8 cellular contexts compared by ENCODE assay signal in the genomic region with DNA sequence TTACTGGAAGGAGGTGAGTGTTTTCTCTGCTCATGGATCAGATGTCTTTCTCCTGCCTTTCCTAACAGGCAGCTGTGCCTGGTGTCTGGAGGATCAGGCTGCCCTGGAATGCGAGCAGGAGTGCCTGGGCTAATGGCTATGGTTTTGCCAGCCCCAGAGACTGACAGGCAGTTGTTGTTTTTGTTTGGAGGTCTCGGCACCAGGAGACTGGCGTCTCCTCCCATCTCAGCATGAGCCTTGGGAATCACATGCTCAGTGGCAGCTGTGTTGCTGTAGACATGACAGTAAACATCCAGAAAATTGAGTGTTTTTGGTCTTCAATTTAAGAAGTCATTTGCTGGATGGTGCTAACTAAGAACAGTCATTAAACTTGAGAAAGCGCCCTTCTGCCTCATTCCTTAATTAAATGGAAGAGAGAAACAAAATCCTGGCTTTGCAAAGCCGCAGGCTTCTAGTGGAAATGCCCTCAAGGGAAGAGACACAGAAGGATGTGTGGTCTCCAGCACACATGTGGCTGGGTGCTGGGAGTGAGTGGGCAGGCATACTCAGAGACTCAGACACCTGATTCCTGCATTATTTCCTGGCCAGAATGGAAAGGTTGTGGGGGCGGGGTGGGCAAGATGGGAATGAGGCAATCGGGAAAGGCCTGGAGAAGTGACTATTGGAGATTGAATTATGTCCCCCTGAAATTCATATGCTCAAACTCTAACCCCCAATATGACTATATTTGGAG.
A peak's percentile ranks its signal among the peaks of the same experiment; 100 is the strongest.
DNase-seq lines count a peak whose midpoint lies in the region; ATAC-seq, FAIRE-seq and TF ChIP-seq lines count a peak whose summit lies in the region.

No MANE protein-coding gene starts in this region.

- H3K4me2 ChIP-seq in SK-N-SH (no peak overlapping the region), astrocyte (ENCODE audit: low read length) (peak overlapping the region; percentile 56)

- no peaks in the 10 kb centered on the region for H3K9me2 ChIP-seq in SK-N-SH

- POLR2A ChIA-PET in SK-N-SH (lab: Yijun Ruan, JAX) = no interaction called here

- H3K4me1 ChIP-seq in SK-N-SH (ENCODE audit: control insufficient read depth in 1 of 2, insufficient read depth in 2 of 2, low read depth in 1 of 2, low read length in 1 of 2) (peaks cover 0 to 19% of the 10 kb centered on the region in 2 experiments; a peak in 1 of 4 replicates), astrocyte (ENCODE audit: insufficient read depth, low read length) (peaks cover 38% of the 10 kb centered on the region)

- H3K4me3 Mint-ChIP-seq in astrocyte (ENCODE audit: unreplicated experiment) = peak overlapping the region; percentile 40

- no peaks in the 10 kb centered on the region for H3K79me2 ChIP-seq in SK-N-SH (ENCODE audit: insufficient read depth)
- no peaks in the 10 kb centered on the region for H3K79me2 ChIP-seq in astrocyte (ENCODE audit: insufficient read depth, low read length)

- ATAC-seq in SK-N-SH treated with all-trans-retinoic acid at 6 μM for 48 hours = no peak

- H3F3A ChIP-seq in SK-N-SH (replicated peaks; ENCODE audit: insufficient read depth) = no peaks in the 10 kb centered on the region

- FAIRE-seq in astrocyte (lab: Jason Lieb, UNC) = no peak
- FAIRE-seq in urothelium cell line (lab: Jason Lieb, UNC) = no peak
- FAIRE-seq in D721Med (lab: Jason Lieb, UNC) = no peak

- H3K4me3 ChIP-seq in SK-N-SH (ENCODE audit: low read depth in 2 of 2, low read length in 1 of 2) (no peak overlapping the region), astrocyte (ENCODE audit: insufficient read depth, low read depth, low read length) (no peak overlapping the region)

- 23% methylated on average over 6 of the region's 7 CpGs for WGBS in SK-N-SH (ENCODE audit: low lambda C conversion rate)

- H3K27ac ChIP-seq in SK-N-SH (ENCODE audit: low read depth in 2 of 2, low read length in 1 of 2) (peak overlapping the region in 1 of 2 experiments; percentile 79; a peak in 2 of 4 replicates), astrocyte (ENCODE audit: low read depth, low read length) (peak overlapping the region; percentile 67)

- no peaks in the 10 kb centered on the region for H4K20me1 ChIP-seq in SK-N-SH (ENCODE audit: insufficient read depth)
- H4K20me1 ChIP-seq in astrocyte (ENCODE audit: insufficient read depth, low read length) = no peaks in the 10 kb centered on the region

- TF ChIP-seq EP300 in SK-N-SH (IDR thresholded peaks at IDR 0.05; ENCODE audit: borderline replicate concordance in 1 of 2, low read depth in 1 of 2, low read length in 1 of 2) = 0 out of 4 replicates have a peak, but pooled peaks of 1 of the 2 experiments have one; percentile 13

- H2AFZ ChIP-seq in SK-N-SH (ENCODE audit: low read depth) (no peak overlapping the region), astrocyte (ENCODE audit: low read depth, low read length) (peak overlapping the region; percentile 7)

- H3K9me3 Mint-ChIP-seq in astrocyte (ENCODE audit: unreplicated experiment) = peaks cover under 1% of the 10 kb centered on the region

- no peaks in the 10 kb centered on the region for H3K27me3 ChIP-seq in SK-N-SH (ENCODE audit: insufficient read depth)
- peaks cover 2% of the 10 kb centered on the region for H3K27me3 ChIP-seq in astrocyte (ENCODE audit: insufficient read depth, low read length)

- no peaks in the 10 kb centered on the region for H3K36me3 ChIP-seq in SK-N-SH (replicated peaks in 1 of 2; ENCODE audit: control insufficient read depth in 1 of 2, insufficient read depth in 2 of 2, low read length in 1 of 2)
- no peaks in the 10 kb centered on the region for H3K36me3 ChIP-seq in astrocyte (ENCODE audit: insufficient read depth, low read length)

- H3K27ac Mint-ChIP-seq in astrocyte (ENCODE audit: unreplicated experiment) = peak overlapping the region; percentile 96

- H3K9ac ChIP-seq in SK-N-SH (no peak overlapping the region), astrocyte (ENCODE audit: low read length) (peak overlapping the region; percentile 11)

- H3K27me3 Mint-ChIP-seq in astrocyte (ENCODE audit: low read depth, unreplicated experiment) = peaks cover under 1% of the 10 kb centered on the region

- H3K4me1 Mint-ChIP-seq in astrocyte (ENCODE audit: low read depth, unreplicated experiment) = peaks cover 46% of the 10 kb centered on the region

- CTCF ChIA-PET in SK-N-SH (lab: Yijun Ruan, JAX) = no interaction called here

- TF ChIP-seq CTCF in SK-N-SH (IDR thresholded peaks at IDR 0.05) (no peak), astrocyte (IDR thresholded peaks at IDR 0.05; ENCODE audit: insufficient read depth, low read depth, low read length) (no peak), D721Med (IDR thresholded peaks at IDR 0.05; ENCODE audit: insufficient read depth, missing control alignments) (no peak)

- DNase-seq in SK-N-SH (peak; percentile 36), astrocyte (ENCODE audit: low read depth) (peak; percentile 87), islet precursor cell (peak; percentile 99), urothelium cell line (ENCODE audit: low spot score) (peak; percentile 13), LoVo (ENCODE audit: low spot score) (no peak), D721Med (ENCODE audit: insufficient read length, low spot score) (no peak)
- no peak for DNase-seq in activated T-cell treated with anti-CD3 and anti-CD28 coated beads, Interleukin-2, amount 50 U/mL, for 48 hours

- peaks cover 2% of the 10 kb centered on the region for H3K36me3 Mint-ChIP-seq in astrocyte (ENCODE audit: low read depth, unreplicated experiment)

- TF ChIP-seq RAD21 in SK-N-SH (IDR thresholded peaks at IDR 0.05; ENCODE audit: low read length) = no peak

- H3K9me3 ChIP-seq in SK-N-SH = no peaks in the 10 kb centered on the region
- H3K9me3 ChIP-seq in astrocyte (ENCODE audit: insufficient read depth, low read depth, low read length) = no peaks in the 10 kb centered on the region

TF ChIP-seq in SK-N-SH, 30 proteins besides CTCF, POLR2A, EP300 and RAD21:
- TF ChIP-seq RCOR1 (IDR thresholded peaks at IDR 0.05; ENCODE audit: low read length) (peak; percentile 60; the same call in 1 of the 2 replicates), CHD2 (IDR thresholded peaks at IDR 0.05; ENCODE audit: low read length, partially characterized antibody) (no peak), TCF12 (IDR thresholded peaks at IDR 0.05) (no peak), JUND (IDR thresholded peaks at IDR 0.05) (no peak), FOXM1 (IDR thresholded peaks at IDR 0.05; ENCODE audit: low read depth) (no peak)
- TF ChIP-seq, protein P1, sequence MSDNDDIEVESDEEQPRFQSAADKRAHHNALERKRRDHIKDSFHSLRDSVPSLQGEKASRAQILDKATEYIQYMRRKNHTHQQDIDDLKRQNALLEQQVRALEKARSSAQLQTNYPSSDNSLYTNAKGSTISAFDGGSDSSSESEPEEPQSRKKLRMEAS (IDR thresholded peaks at IDR 0.05; ENCODE audit: low read depth) = no peak
- TF ChIP-seq, protein P2, sequence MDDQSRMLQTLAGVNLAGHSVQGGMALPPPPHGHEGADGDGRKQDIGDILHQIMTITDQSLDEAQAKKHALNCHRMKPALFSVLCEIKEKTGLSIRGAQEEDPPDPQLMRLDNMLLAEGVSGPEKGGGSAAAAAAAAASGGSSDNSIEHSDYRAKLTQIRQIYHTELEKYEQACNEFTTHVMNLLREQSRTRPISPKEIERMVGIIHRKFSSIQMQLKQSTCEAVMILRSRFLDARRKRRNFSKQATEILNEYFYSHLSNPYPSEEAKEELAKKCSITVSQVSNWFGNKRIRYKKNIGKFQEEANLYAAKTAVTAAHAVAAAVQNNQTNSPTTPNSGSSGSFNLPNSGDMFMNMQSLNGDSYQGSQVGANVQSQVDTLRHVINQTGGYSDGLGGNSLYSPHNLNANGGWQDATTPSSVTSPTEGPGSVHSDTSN (IDR thresholded peaks at IDR 0.05) = no peak

TF ChIP-seq in SK-N-SH treated with all-trans-retinoic acid at 6 μM for 48 hours, 23 proteins besides CTCF, POLR2A, EP300 and RAD21 (continues in another document):
- TF ChIP-seq, protein P3, sequence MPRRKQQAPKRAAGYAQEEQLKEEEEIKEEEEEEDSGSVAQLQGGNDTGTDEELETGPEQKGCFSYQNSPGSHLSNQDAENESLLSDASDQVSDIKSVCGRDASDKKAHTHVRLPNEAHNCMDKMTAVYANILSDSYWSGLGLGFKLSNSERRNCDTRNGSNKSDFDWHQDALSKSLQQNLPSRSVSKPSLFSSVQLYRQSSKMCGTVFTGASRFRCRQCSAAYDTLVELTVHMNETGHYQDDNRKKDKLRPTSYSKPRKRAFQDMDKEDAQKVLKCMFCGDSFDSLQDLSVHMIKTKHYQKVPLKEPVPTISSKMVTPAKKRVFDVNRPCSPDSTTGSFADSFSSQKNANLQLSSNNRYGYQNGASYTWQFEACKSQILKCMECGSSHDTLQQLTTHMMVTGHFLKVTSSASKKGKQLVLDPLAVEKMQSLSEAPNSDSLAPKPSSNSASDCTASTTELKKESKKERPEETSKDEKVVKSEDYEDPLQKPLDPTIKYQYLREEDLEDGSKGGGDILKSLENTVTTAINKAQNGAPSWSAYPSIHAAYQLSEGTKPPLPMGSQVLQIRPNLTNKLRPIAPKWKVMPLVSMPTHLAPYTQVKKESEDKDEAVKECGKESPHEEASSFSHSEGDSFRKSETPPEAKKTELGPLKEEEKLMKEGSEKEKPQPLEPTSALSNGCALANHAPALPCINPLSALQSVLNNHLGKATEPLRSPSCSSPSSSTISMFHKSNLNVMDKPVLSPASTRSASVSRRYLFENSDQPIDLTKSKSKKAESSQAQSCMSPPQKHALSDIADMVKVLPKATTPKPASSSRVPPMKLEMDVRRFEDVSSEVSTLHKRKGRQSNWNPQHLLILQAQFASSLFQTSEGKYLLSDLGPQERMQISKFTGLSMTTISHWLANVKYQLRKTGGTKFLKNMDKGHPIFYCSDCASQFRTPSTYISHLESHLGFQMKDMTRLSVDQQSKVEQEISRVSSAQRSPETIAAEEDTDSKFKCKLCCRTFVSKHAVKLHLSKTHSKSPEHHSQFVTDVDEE (CRISPR knock-in tag; IDR thresholded peaks at IDR 0.05) = no peak
- no peak for TF ChIP-seq ESRRG (CRISPR knock-in tag; IDR thresholded peaks at IDR 0.05)
- no peak for TF ChIP-seq TCF4 (CRISPR knock-in tag; IDR thresholded peaks at IDR 0.05; ENCODE audit: borderline replicate concordance)
- no peak for TF ChIP-seq ZFP30 (CRISPR knock-in tag; IDR thresholded peaks at IDR 0.05)
- TF ChIP-seq SNAI2 (CRISPR knock-in tag; IDR thresholded peaks at IDR 0.05) = no peak
- TF ChIP-seq ZNF70 (CRISPR knock-in tag; IDR thresholded peaks at IDR 0.05) = no peak
- no peak for TF ChIP-seq ISL1 (CRISPR knock-in tag; IDR thresholded peaks at IDR 0.05)
- TF ChIP-seq CSDC2 (CRISPR knock-in tag; IDR thresholded peaks at IDR 0.05) = no peak
- TF ChIP-seq, protein P4, sequence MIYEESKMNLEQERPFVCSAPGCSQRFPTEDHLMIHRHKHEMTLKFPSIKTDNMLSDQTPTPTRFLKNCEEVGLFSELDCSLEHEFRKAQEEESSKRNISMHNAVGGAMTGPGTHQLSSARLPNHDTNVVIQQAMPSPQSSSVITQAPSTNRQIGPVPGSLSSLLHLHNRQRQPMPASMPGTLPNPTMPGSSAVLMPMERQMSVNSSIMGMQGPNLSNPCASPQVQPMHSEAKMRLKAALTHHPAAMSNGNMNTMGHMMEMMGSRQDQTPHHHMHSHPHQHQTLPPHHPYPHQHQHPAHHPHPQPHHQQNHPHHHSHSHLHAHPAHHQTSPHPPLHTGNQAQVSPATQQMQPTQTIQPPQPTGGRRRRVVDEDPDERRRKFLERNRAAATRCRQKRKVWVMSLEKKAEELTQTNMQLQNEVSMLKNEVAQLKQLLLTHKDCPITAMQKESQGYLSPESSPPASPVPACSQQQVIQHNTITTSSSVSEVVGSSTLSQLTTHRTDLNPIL (CRISPR knock-in tag; IDR thresholded peaks at IDR 0.05; ENCODE audit: low read depth) = no peak

Comparison
In these comparisons a context has a peak if more than half of its experiments do, and no peak if none do; other contexts are left out.
1. DNase-seq: peak in SK-N-SH (single experiment), astrocyte (single experiment), islet precursor cell (single experiment) and urothelium cell line (single experiment); none in LoVo (single experiment), D721Med (single experiment) and activated T-cell treated with anti-CD3 and anti-CD28 coated beads, Interleukin-2, amount 50 U/mL, for 48 hours (0 of 2).